ENCODE assay signal across 1 cellular context in the genomic region with DNA sequence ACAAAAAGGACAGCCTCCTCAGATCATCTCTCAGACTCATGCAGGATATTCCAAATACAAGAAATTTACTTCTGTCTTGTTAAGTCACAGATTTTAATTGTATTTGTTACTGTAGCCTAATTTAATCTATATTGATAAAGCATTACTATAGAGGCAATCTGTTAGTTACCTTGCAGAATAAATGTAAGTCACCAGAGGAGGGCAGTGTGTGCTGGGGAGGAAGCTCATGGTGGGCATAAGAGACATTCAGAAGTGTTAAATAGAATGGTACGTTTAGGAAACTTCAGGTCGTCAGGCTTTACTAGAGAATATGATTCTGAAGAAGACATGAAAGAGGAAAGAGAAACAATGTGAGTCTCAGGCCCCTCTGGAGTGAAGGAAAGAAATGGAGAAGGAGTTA.
TF ChIP-seq lines count a peak whose summit lies in the region.

No MANE protein-coding gene starts in this region.

TF ChIP-seq in SK-N-SH, 30 proteins besides CTCF, POLR2A, EP300 and RAD21 (continued from another document):
- no peak for TF ChIP-seq NFIC (IDR thresholded peaks at IDR 0.05; ENCODE audit: borderline replicate concordance)
- TF ChIP-seq FOXJ3 (CRISPR knock-in tag; IDR thresholded peaks at IDR 0.05), result no peak
- TF ChIP-seq RCOR1 (IDR thresholded peaks at IDR 0.05; ENCODE audit: low read length), result no peak
- no peak for TF ChIP-seq ELF1 (IDR thresholded peaks at IDR 0.05)
- TF ChIP-seq GATA2 (CRISPR knock-in tag; IDR thresholded peaks at IDR 0.05), result no peak
- TF ChIP-seq RXRA (IDR thresholded peaks at IDR 0.05; ENCODE audit: borderline replicate concordance, low read depth), result no peak
- no peak for TF ChIP-seq EZH2phosphoT487 (IDR thresholded peaks at IDR 0.05; ENCODE audit: borderline replicate concordance, low read depth)
- TF ChIP-seq RFX5 (IDR thresholded peaks at IDR 0.05; ENCODE audit: low read length), result no peak
TF ChIP-seq in SK-N-SH: peak in this region for 0.
